Comparison of ENCODE assay signal across 13 cellular contexts in the genomic region with DNA sequence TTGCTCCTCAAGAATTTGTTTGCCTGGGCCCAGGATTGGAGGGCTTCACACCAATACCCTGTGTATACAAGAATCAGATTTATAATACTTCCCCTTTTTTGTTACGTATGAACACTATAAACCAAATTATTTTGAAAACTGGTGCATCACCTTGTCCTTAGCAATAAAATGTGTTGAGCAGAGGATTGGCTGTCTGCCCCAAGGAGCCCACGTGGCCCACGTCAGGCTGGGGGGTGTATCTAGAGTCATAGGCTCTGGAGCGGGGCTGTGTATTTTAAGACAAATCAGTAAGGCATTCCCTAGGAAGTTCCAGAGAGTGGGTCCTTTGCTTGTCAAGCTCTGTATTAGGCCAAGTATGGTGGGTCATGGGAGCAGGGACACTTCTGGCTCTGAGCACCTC. TPM values are rescaled to one million over a fixed set of nuclear protein-coding genes. Genes with fewer than 3 reads are reported as not detected.
DNase-seq lines count a peak whose midpoint lies in the region; ATAC-seq and TF ChIP-seq lines count a peak whose summit lies in the region.
"Had no signal": no experiment of that assay in that cellular context is flagged by ENCODE, and none has a peak within 500 bp of the region (broad histone marks: within the 10 kb centered on the region; RNA-seq: fewer than 3 reads in every experiment).

No MANE protein-coding gene starts in this region.

- H3K4me1 Mint-ChIP-seq in GM23338 = peaks cover 32% of the 10 kb centered on the region
- peaks cover 33% of the 10 kb centered on the region for H3K4me1 Mint-ChIP-seq in activated B cell treated with CpG ODN at 0.5 μM for 24 hours
- peaks cover 22% of the 10 kb centered on the region for H3K4me1 Mint-ChIP-seq in memory B cell
- peaks cover 18% of the 10 kb centered on the region for H3K4me1 Mint-ChIP-seq in mesothelial cell of epicardium

- H3K27ac Mint-ChIP-seq in GM23338 (no peak overlapping the region), activated B cell treated with CpG ODN at 0.5 μM for 24 hours (peak overlapping the region; percentile 56), memory B cell (peak overlapping the region; percentile 78), mesothelial cell of epicardium (no peak overlapping the region)

- peaks cover 9% of the 10 kb centered on the region for H3K79me2 ChIP-seq in GM23338 (replicated peaks; ENCODE audit: insufficient read depth)

- H3F3A ChIP-seq in GM23338 (replicated peaks; ENCODE audit: low read depth) = peaks cover 50% of the 10 kb centered on the region

- no peak overlapping the region for H3K4me3 ChIP-seq in BLaER1 treated with 17β-estradiol and CSF1 and Interleukin-3, amounts not matched to agents 10 nM and 100 nM
- 0 out of 2 replicates have a peak overlapping the region, but pooled peaks have one; percentile 92 for H3K4me3 ChIP-seq in GM23338
- H3K4me3 ChIP-seq: heart right ventricle, right atrium auricular region had no signal

- H3K27me3 Mint-ChIP-seq in GM23338 (ENCODE audit: insufficient read depth, low read depth, poor library complexity) = peaks cover 21% of the 10 kb centered on the region
- H3K27me3 Mint-ChIP-seq in activated B cell treated with CpG ODN at 0.5 μM for 24 hours = no peaks in the 10 kb centered on the region
- no peaks in the 10 kb centered on the region for H3K27me3 Mint-ChIP-seq in memory B cell
- H3K27me3 Mint-ChIP-seq in mesothelial cell of epicardium (ENCODE audit: low read depth) = no peaks in the 10 kb centered on the region

- ATAC-seq in GM23338 (no peak), activated B cell treated with CpG ODN at 0.5 μM for 24 hours (ENCODE audit: low read depth) (no peak), memory B cell (ENCODE audit: low read depth) (no peak), HG02798 (IDR thresholded peaks at IDR 0.05; ENCODE audit: poor library complexity, unreplicated experiment) (no peak)
- ATAC-seq: heart right ventricle had no signal

- H3K27me3 ChIP-seq in BLaER1 treated with 17β-estradiol and CSF1 and Interleukin-3, amounts not matched to agents 10 nM and 100 nM = no peaks in the 10 kb centered on the region
- H3K27me3 ChIP-seq in GM23338 (ENCODE audit: insufficient read depth) = no peaks in the 10 kb centered on the region
- H3K27me3 ChIP-seq: heart right ventricle, right atrium auricular region had no signal

- peak overlapping the region; percentile 85; the same call in 2 of the 3 replicates for H3K4me3 Mint-ChIP-seq in GM23338
- peak overlapping the region; percentile 86 for H3K4me3 Mint-ChIP-seq in activated B cell treated with CpG ODN at 0.5 μM for 24 hours
- peak overlapping the region; percentile 86 for H3K4me3 Mint-ChIP-seq in memory B cell
- no peak overlapping the region for H3K4me3 Mint-ChIP-seq in mesothelial cell of epicardium

- peaks cover 47 to 66% (median 60%) of the 10 kb centered on the region in 11 experiments for H3K36me3 ChIP-seq in BLaER1 treated with 17β-estradiol and CSF1 and Interleukin-3, amounts not matched to agents 10 nM and 100 nM
- peaks cover 45% of the 10 kb centered on the region for H3K36me3 ChIP-seq in GM23338 (ENCODE audit: insufficient read depth)

- H3K36me3 Mint-ChIP-seq in GM23338 (ENCODE audit: low read depth) (peaks cover 50% of the 10 kb centered on the region), activated B cell treated with CpG ODN at 0.5 μM for 24 hours (ENCODE audit: low read depth) (peaks cover 50% of the 10 kb centered on the region), memory B cell (peaks cover 14% of the 10 kb centered on the region), mesothelial cell of epicardium (peaks cover 13% of the 10 kb centered on the region)

- no peaks in the 10 kb centered on the region for H3K9me3 Mint-ChIP-seq in GM23338
- H3K9me3 Mint-ChIP-seq in activated B cell treated with CpG ODN at 0.5 μM for 24 hours = no peaks in the 10 kb centered on the region
- H3K9me3 Mint-ChIP-seq in memory B cell = no peaks in the 10 kb centered on the region
- no peaks in the 10 kb centered on the region for H3K9me3 Mint-ChIP-seq in mesothelial cell of epicardium
- H3K9me3 Mint-ChIP-seq: T-helper 2 cell treated with Interferon-gamma antibody and Interleukin-4, amounts not matched to agents 5 μg/mL and 100 μg/mL, for 36 hours had no signal

- H2AFZ ChIP-seq in GM23338 = no peak overlapping the region

- intact Hi-C loops in activated B cell treated with CpG ODN at 0.5 μM for 24 hours (cut with micrococcal nuclease) = loop anchor here (5.0 to 10.0 kb wide), 4 partner anchors 481 to 967 kb away; a partner anchor contains a TSS

- POLR2A ChIA-PET in activated B cell treated with CpG ODN at 0.5 μM for 24 hours (lab: Charles Lee) = no interaction called here

- CTCF ChIA-PET in activated B cell treated with CpG ODN at 0.5 μM for 24 hours (lab: Charles Lee) = interaction anchor here (1.4 kb wide), 1 partner anchor 229 kb away, joined by 4 read pairs; no protein-coding TSS in a partner anchor

- no peak for DNase-seq in GM23338 (ENCODE audit: low spot score)
- DNase-seq in activated B cell treated with CpG ODN at 0.5 μM for 24 hours = no peak
- no peak for DNase-seq in memory B cell (ENCODE audit: low spot score in 2 of 2)
- no peak for DNase-seq in NCI-H146 treated with DMSO at 0.1 percent for 48 hours (lab: John Stamatoyannopoulos, UW; ENCODE audit: unreplicated experiment)
- no peak for DNase-seq in stimulated activated CD4-positive, alpha-beta T cell treated with anti-CD3 and anti-CD28 coated beads, Interleukin-4, amount 100 ng/mL, for 1 hour
- no peak for DNase-seq in mesothelial cell of epicardium (ENCODE audit: low spot score in 2 of 2, unreplicated experiment in 2 of 2)
- DNase-seq: left colon, MM.1S had no signal

- H3K4me1 ChIP-seq in BLaER1 treated with 17β-estradiol and CSF1 and Interleukin-3, amounts not matched to agents 10 nM and 100 nM = peaks cover 27 to 46% (median 41%) of the 10 kb centered on the region in 10 experiments
- peaks cover 11% of the 10 kb centered on the region; the same call in 1 of the 2 replicates for H3K4me1 ChIP-seq in GM23338 (ENCODE audit: insufficient read depth)

- H3K4me2 ChIP-seq in BLaER1 treated with 17β-estradiol and CSF1 and Interleukin-3, amounts not matched to agents 10 nM and 100 nM = peak overlapping the region in 10 of 11 experiments; percentile 89 to 99 (median 96); a peak in 19 of 22 replicates
- H3K4me2 ChIP-seq in GM23338 = peak overlapping the region; percentile 94

- peaks cover 7 to 37% (median 20%) of the 10 kb centered on the region in 11 experiments; a peak in 17 of 22 replicates for H4K20me1 ChIP-seq in BLaER1 treated with 17β-estradiol and CSF1 and Interleukin-3, amounts not matched to agents 10 nM and 100 nM
- peaks cover 40% of the 10 kb centered on the region for H4K20me1 ChIP-seq in GM23338 (replicated peaks; ENCODE audit: insufficient read depth)

- TF ChIP-seq CTCF in GM23338 (conservative IDR thresholded peaks at IDR 0.05; ENCODE audit: low read depth in 2 of 2) (no peak), activated B cell treated with CpG ODN at 0.5 μM for 24 hours (IDR thresholded peaks at IDR 0.05) (no peak), mesothelial cell of epicardium (IDR thresholded peaks at IDR 0.05; ENCODE audit: unreplicated experiment) (no peak)

- peak overlapping the region in 5 of 11 experiments; percentile 4 to 96 (median 28); a peak in 5 of 22 replicates for H3K27ac ChIP-seq in BLaER1 treated with 17β-estradiol and CSF1 and Interleukin-3, amounts not matched to agents 10 nM and 100 nM
- H3K27ac ChIP-seq in GM23338 (ENCODE audit: low read depth) = peak overlapping the region; percentile 79
- H3K27ac ChIP-seq: heart right ventricle, right atrium auricular region had no signal

- H3K9ac ChIP-seq in BLaER1 treated with 17β-estradiol and CSF1 and Interleukin-3, amounts not matched to agents 10 nM and 100 nM = peak overlapping the region in 3 of 11 experiments; percentile 95 to 96 (median 96); a peak in 4 of 22 replicates

- H3K9me3 ChIP-seq in BLaER1 treated with 17β-estradiol and CSF1 and Interleukin-3, amounts not matched to agents 10 nM and 100 nM (replicated peaks in 1 of 11) = no peaks in the 10 kb centered on the region
- H3K9me3 ChIP-seq: heart right ventricle, right atrium auricular region had no signal

- H3K9me2 ChIP-seq in GM23338 (ENCODE audit: insufficient read depth) = no peaks in the 10 kb centered on the region

RNA-seq across cellular contexts. Expression of a gene that starts 2.0 kb away (rescaled TPM):
- total RNA-seq in GM23338 (2014; rRNA removed; shearing (Covaris generic)) = 7.0 and 21.3 TPM in 2 replicates
- polyA plus RNA-seq in GM23338 (2016; fragmentation: Nextera tagmentation; extraction: Ambion mirVana) = 3.4 and 4.5 TPM in 2 replicates
- total RNA-seq in activated B cell treated with CpG ODN at 0.5 μM for 24 hours = 23.3 and 24.3 TPM in 2 replicates
- total RNA-seq in mesothelial cell of epicardium = 27.9 to 31.0 TPM (median 29.0 TPM) in 3 replicates

RNA-seq across cellular contexts. Expression of a gene that starts 55.4 kb away (rescaled TPM):
- total RNA-seq in GM23338 (2014; rRNA removed; shearing (Covaris generic)) = 97.7 and 106 TPM in 2 replicates
- 47.7 and 52.2 TPM in 2 replicates for polyA plus RNA-seq in GM23338 (2016; fragmentation: Nextera tagmentation; extraction: Ambion mirVana)
- total RNA-seq in activated B cell treated with CpG ODN at 0.5 μM for 24 hours (48.3 and 49.3 TPM in 2 replicates), mesothelial cell of epicardium (82.6 to 93.2 TPM (median 83.0 TPM) in 3 replicates)

Comparison
In these comparisons a context has a peak if more than half of its experiments do, and no peak if none do; other contexts are left out.
1. H3K27ac Mint-ChIP-seq: peak in activated B cell treated with CpG ODN at 0.5 μM for 24 hours (single experiment) and memory B cell (single experiment); none in GM23338 (single experiment) and mesothelial cell of epicardium (single experiment).